ENCODE assay signal across 12 cellular contexts in the genomic region with DNA sequence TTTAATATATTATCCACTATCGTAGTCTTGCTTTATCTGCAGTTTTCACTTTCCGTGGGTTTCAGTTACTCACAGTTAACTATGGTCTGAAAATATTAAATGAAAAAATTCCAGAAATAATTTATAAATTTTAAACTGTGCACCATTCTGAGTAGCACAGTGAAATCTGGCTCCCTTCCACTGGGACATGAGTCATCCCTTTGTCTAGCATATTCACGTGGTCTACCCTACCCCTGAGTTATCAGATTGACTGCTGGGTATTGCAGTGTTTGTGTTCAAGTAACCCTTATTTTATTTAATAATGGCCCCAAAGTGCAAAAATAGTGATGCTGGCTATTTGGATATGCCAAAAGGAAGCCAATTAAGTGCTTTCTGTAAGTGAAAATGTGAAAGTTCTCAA.
DNase-seq lines count a peak whose midpoint lies in the region; ATAC-seq and TF ChIP-seq lines count a peak whose summit lies in the region.
"Had no signal": no experiment of that assay in that cellular context is flagged by ENCODE, and none has a peak within 500 bp of the region (broad histone marks: within the 10 kb centered on the region; RNA-seq: fewer than 3 reads in every experiment).

No MANE protein-coding gene starts in this region.

- no peak overlapping the region for H3K27ac Mint-ChIP-seq in Calu3 (ENCODE audit: unreplicated experiment)
- H3K27ac Mint-ChIP-seq: activated naive CD8-positive, alpha-beta T cell; memory B cell had no signal

- H3K36me3 Mint-ChIP-seq in Calu3 (ENCODE audit: insufficient read depth, unreplicated experiment) = no peaks in the 10 kb centered on the region
- H3K36me3 Mint-ChIP-seq: activated naive CD8-positive, alpha-beta T cell; memory B cell had no signal

- BruUV-seq in Calu3 (replicated peaks; lab: Mats Ljungman, UMichigan) = no TSS peak

- intact Hi-C loops in Calu3 (cut with micrococcal nuclease; ENCODE audit: unreplicated experiment) = no loop called here

- DNase-seq in Calu3 = peak; percentile 78
- peak; percentile 70 for DNase-seq in NCI-H226
- peak; percentile 45 for DNase-seq in epithelial cell of prostate (ENCODE audit: low read depth, low spot score)
- peak; percentile 71 for DNase-seq in myocyte (ENCODE audit: low read depth)
- no peak for DNase-seq in D341Med (ENCODE audit: low spot score)
- no peak for DNase-seq in NCI-H526 (lab: John Stamatoyannopoulos, UW)
- no peak for DNase-seq in activated CD4-positive, CD25-positive, alpha-beta regulatory T cell treated with anti-CD3 and anti-CD28 coated beads, Interleukin-2, amount 50 U/mL, for 72 hours
- DNase-seq: activated CD4-positive, alpha-beta T cell treated with anti-CD3 and anti-CD28 coated beads for 4 hours; NCI-H2107 had no signal

- no peak for TF ChIP-seq CTCF in Calu3 (IDR thresholded peaks at IDR 0.05; ENCODE audit: unreplicated experiment)

- no peak overlapping the region for H3K4me3 Mint-ChIP-seq in Calu3 (ENCODE audit: low read depth, unreplicated experiment)
- H3K4me3 Mint-ChIP-seq: activated naive CD8-positive, alpha-beta T cell; memory B cell had no signal

- no peaks in the 10 kb centered on the region for H3K4me1 Mint-ChIP-seq in Calu3 (ENCODE audit: low read depth, unreplicated experiment)
- H3K4me1 Mint-ChIP-seq: memory B cell had no signal

- no peak for ATAC-seq in HG03025 (IDR thresholded peaks at IDR 0.05; ENCODE audit: low FRiP score, unreplicated experiment)

- CTCF ChIA-PET in Calu3 (lab: Charles Lee) = no interaction called here

- no peaks in the 10 kb centered on the region for H3K27me3 Mint-ChIP-seq in Calu3 (ENCODE audit: unreplicated experiment)
- H3K27me3 Mint-ChIP-seq: activated naive CD8-positive, alpha-beta T cell; memory B cell had no signal

- H3K27ac ChIP-seq in epithelial cell of prostate = no peak overlapping the region

- H3K9me3 Mint-ChIP-seq in Calu3 (ENCODE audit: low read depth, unreplicated experiment) = no peaks in the 10 kb centered on the region
- H3K9me3 Mint-ChIP-seq: memory B cell had no signal

Comparison
In these comparisons a context has a peak if more than half of its experiments do, and no peak if none do; other contexts are left out.
1. DNase-seq: peak in Calu3 (single experiment), NCI-H226 (single experiment), epithelial cell of prostate (single experiment) and myocyte (single experiment); none in D341Med (single experiment), NCI-H526 (0 of 2) and activated CD4-positive, CD25-positive, alpha-beta regulatory T cell treated with anti-CD3 and anti-CD28 coated beads, Interleukin-2, amount 50 U/mL, for 72 hours (single experiment).